ENCODE assay signal across 8 cellular contexts in genomic region chrX:16786791-16787735, GRCh38. TPM values are rescaled to one million over a fixed set of nuclear protein-coding genes. Genes with fewer than 3 reads are reported as not detected.
A peak's percentile ranks its signal among the peaks of the same experiment; 100 is the strongest.
DNase-seq lines count a peak whose midpoint lies in the region; ATAC-seq and TF ChIP-seq lines count a peak whose summit lies in the region.

No MANE protein-coding gene starts in this region.

- H3K4me1 ChIP-seq in IMR-90 (ENCODE audit: control insufficient read depth, insufficient read depth, low read length): no peaks in the 10 kb centered on the region
- no peaks in the 10 kb centered on the region for H3K4me1 ChIP-seq in mesendoderm (ENCODE audit: control insufficient read depth, low read depth, low read length)

- no peak overlapping the region; the same call in 1 of the 2 replicates for H3K27ac ChIP-seq in IMR-90 (ENCODE audit: insufficient read depth, low read length)
- no peak overlapping the region for H3K27ac ChIP-seq in mesendoderm (ENCODE audit: low read depth, low read length)

- no peaks in the 10 kb centered on the region for H3K4me1 Mint-ChIP-seq in stimulated activated effector memory CD8-positive, alpha-beta T cell treated with anti-CD3 and anti-CD28 coated beads, Interleukin-12 subunit alpha, Interleukin-12 subunit beta, amount 100 ng/mL, for 72 hours

- ATAC-seq in IMR-90 (ENCODE audit: low read depth): peak; percentile 4
- ATAC-seq in stimulated activated effector memory CD8-positive, alpha-beta T cell treated with anti-CD3 and anti-CD28 coated beads, Interleukin-12 subunit alpha, Interleukin-12 subunit beta, amount 100 ng/mL, for 72 hours: peak; percentile 46
- no peak for ATAC-seq in HG03095 (IDR thresholded peaks at IDR 0.05; ENCODE audit: unreplicated experiment)

- POLR2A ChIA-PET in IMR-90 (lab: Charles Lee; ENCODE audit: unreplicated experiment): no interaction called here

- H3K36me3 ChIP-seq in IMR-90 (ENCODE audit: control insufficient read depth, insufficient read depth, low read length) (peaks cover 3% of the 10 kb centered on the region), mesendoderm (ENCODE audit: control insufficient read depth, insufficient read depth, low read length) (no peaks in the 10 kb centered on the region)

- H3K9me3 ChIP-seq in IMR-90 (ENCODE audit: control insufficient read depth, insufficient read depth, low read length): no peaks in the 10 kb centered on the region

- H3K9me1 ChIP-seq in IMR-90 (ENCODE audit: insufficient read depth, low read length): no peaks in the 10 kb centered on the region

- H4K20me1 ChIP-seq in IMR-90 (ENCODE audit: insufficient read depth, low read length): no peaks in the 10 kb centered on the region; the same call in 1 of the 2 replicates

- H2BK120ac ChIP-seq in IMR-90 (ENCODE audit: low read depth, low read length) (no peak overlapping the region), mesendoderm (ENCODE audit: low read depth, low read length) (no peak overlapping the region)

- H3K4me3 ChIP-seq in IMR-90 (ENCODE audit: insufficient read depth, low read depth, low read length) (peak overlapping the region; percentile 83), mesendoderm (ENCODE audit: low read length) (peak overlapping the region; percentile 44)

- no peak overlapping the region for H3K23ac ChIP-seq in IMR-90 (ENCODE audit: low read depth, low read length)
- H3K23ac ChIP-seq in mesendoderm (ENCODE audit: low read length): no peak overlapping the region

- peak overlapping the region; percentile 84 for H2AFZ ChIP-seq in IMR-90 (replicated peaks; ENCODE audit: low read length, poor library complexity)

- H2AK5ac ChIP-seq in IMR-90 (ENCODE audit: low read depth, low read length) (no peak overlapping the region), mesendoderm (ENCODE audit: low read length) (no peak overlapping the region)

- H3K4me3 Mint-ChIP-seq in stimulated activated effector memory CD8-positive, alpha-beta T cell treated with anti-CD3 and anti-CD28 coated beads, Interleukin-12 subunit alpha, Interleukin-12 subunit beta, amount 100 ng/mL, for 72 hours: peak overlapping the region; percentile 91

- no peak for TF ChIP-seq POLR2A in IMR-90 (IDR thresholded peaks at IDR 0.05; ENCODE audit: low read depth, low read length)

- H3K36me3 Mint-ChIP-seq in stimulated activated effector memory CD8-positive, alpha-beta T cell treated with anti-CD3 and anti-CD28 coated beads, Interleukin-12 subunit alpha, Interleukin-12 subunit beta, amount 100 ng/mL, for 72 hours: peaks cover 38% of the 10 kb centered on the region

- no TSS peak for BruUV-seq in IMR-90 (replicated peaks; lab: Mats Ljungman, UMichigan)

- WGBS in IMR-90 (ENCODE audit: extremely low coverage in 2 of 2, insufficient read length in 1 of 2), 2 experiments: 1% methylated on average over 23 of the region's 73 CpGs; no CpG with 5 or more reads in 1 of the 2 experiments
- WGBS in mesendoderm (ENCODE audit: extremely low coverage, insufficient coverage, low lambda C conversion rate): no CpG with 5 or more reads among the region's 73 CpGs

- intact Hi-C loops in IMR-90 (cut with micrococcal nuclease): loop anchor here (1.0 kb wide), 1 partner anchor 68 kb away; the partner anchor contains the start of gene SYAP1

- no peak overlapping the region for H2BK15ac ChIP-seq in IMR-90 (ENCODE audit: low read depth, low read length)
- no peak overlapping the region for H2BK15ac ChIP-seq in mesendoderm (replicated peaks; ENCODE audit: low read depth)

- peak; percentile 1 for DNase-seq in NCI-H510A (lab: John Stamatoyannopoulos, UW)
- DNase-seq in NCI-H510A treated with DMSO at 0.1 percent for 48 hours (lab: John Stamatoyannopoulos, UW): no peak
- no peak for DNase-seq in IMR-90
- peak; percentile 20 to 40 for DNase-seq in activated CD4-positive, alpha-beta T cell treated with anti-CD3 and anti-CD28 coated beads, Interleukin-2, amount 50 U/mL, for 4 hours
- DNase-seq in effector CD4-positive, alpha-beta T cell: peak; percentile 32
- no peak for DNase-seq in mesendoderm
- DNase-seq in stimulated activated effector memory CD8-positive, alpha-beta T cell treated with anti-CD3 and anti-CD28 coated beads, Interleukin-12 subunit alpha, Interleukin-12 subunit beta, amount 100 ng/mL, for 72 hours (ENCODE audit: low spot score in 2 of 2): peak; percentile 6 to 55

- peaks cover 23% of the 10 kb centered on the region for H3K79me2 ChIP-seq in mesendoderm (ENCODE audit: control insufficient read depth, insufficient read depth, low read length)

- H4K91ac ChIP-seq in IMR-90 (ENCODE audit: insufficient read depth, low read depth, low read length): no peak overlapping the region

- H3K4me2 ChIP-seq in IMR-90 (ENCODE audit: low read depth, low read length) (peak overlapping the region; percentile 98), mesendoderm (ENCODE audit: low read length) (peak overlapping the region; percentile 48)

- H3K79me1 ChIP-seq in IMR-90 (ENCODE audit: low read depth in 1 of 2, low read length in 2 of 2): peaks cover 12 to 17% of the 10 kb centered on the region in 2 experiments; a peak in 3 of 4 replicates
- no peaks in the 10 kb centered on the region for H3K79me1 ChIP-seq in mesendoderm (ENCODE audit: low read length)

- H3K9me3 Mint-ChIP-seq in stimulated activated effector memory CD8-positive, alpha-beta T cell treated with anti-CD3 and anti-CD28 coated beads, Interleukin-12 subunit alpha, Interleukin-12 subunit beta, amount 100 ng/mL, for 72 hours: no peaks in the 10 kb centered on the region

- H3K14ac ChIP-seq in IMR-90 (replicated peaks; ENCODE audit: low read depth, low read length): no peak overlapping the region

- no peak overlapping the region for H2BK20ac ChIP-seq in IMR-90 (ENCODE audit: low read depth, low read length)

- dilution Hi-C loops in IMR-90 (cut with HindIII; ENCODE audit: low sequenced_read_pairs, unreplicated experiment): no loop called here

- in situ Hi-C loops in IMR-90 (cut with MboI; ENCODE audit: low sequenced_read_pairs): no loop called here

- H2AK9ac ChIP-seq in IMR-90 (replicated peaks; ENCODE audit: low read depth, low read length, poor library complexity): peak overlapping the region; percentile 26

- no peak for TF ChIP-seq CTCF in IMR-90 (conservative IDR thresholded peaks at IDR 0.05; ENCODE audit: low read depth, low read length)

- H3K27ac Mint-ChIP-seq in stimulated activated effector memory CD8-positive, alpha-beta T cell treated with anti-CD3 and anti-CD28 coated beads, Interleukin-12 subunit alpha, Interleukin-12 subunit beta, amount 100 ng/mL, for 72 hours: peak overlapping the region; percentile 94

- H4K8ac ChIP-seq in IMR-90 (ENCODE audit: low read depth in 2 of 2, low read length in 2 of 2): no peak overlapping the region
- no peak overlapping the region for H4K8ac ChIP-seq in mesendoderm (ENCODE audit: low read depth, low read length)

- CTCF ChIA-PET in IMR-90 (lab: Yijun Ruan, JAX): interaction anchor here (1.0 kb wide), 1 partner anchor 21 kb away, joined by 3 read pairs; no protein-coding TSS in a partner anchor

- H3K56ac ChIP-seq in IMR-90 (ENCODE audit: extremely low read depth, insufficient read depth, low read length) (no peak overlapping the region), mesendoderm (ENCODE audit: low read length) (peak overlapping the region; percentile 81)

- no peaks in the 10 kb centered on the region; the same call in 1 of the 2 replicates for H3K27me3 ChIP-seq in IMR-90 (ENCODE audit: control insufficient read depth, insufficient read depth, low read length)
- H3K27me3 ChIP-seq in mesendoderm (ENCODE audit: insufficient read depth, low read length, poor library complexity): no peaks in the 10 kb centered on the region

- H2BK5ac ChIP-seq in IMR-90 (ENCODE audit: low read depth, low read length, poor library complexity, severe bottlenecking) (no peak overlapping the region), mesendoderm (ENCODE audit: low read length) (no peak overlapping the region)

- no peak overlapping the region for H4K5ac ChIP-seq in IMR-90 (ENCODE audit: low read depth, low read length)
- no peak overlapping the region for H4K5ac ChIP-seq in mesendoderm (ENCODE audit: low read length)

- TF ChIP-seq RAD21 in IMR-90 (IDR thresholded peaks at IDR 0.05; ENCODE audit: low read length): no peak

- H3K9ac ChIP-seq in IMR-90 (ENCODE audit: low read depth, low read length) (peak overlapping the region; percentile 64; the same call in 1 of the 2 replicates), mesendoderm (ENCODE audit: low read length) (peak overlapping the region; percentile 53)

- H3K4ac ChIP-seq in IMR-90 (ENCODE audit: low read depth, low read length) (no peak overlapping the region), mesendoderm (ENCODE audit: low read depth, low read length) (no peak overlapping the region)

- H3K18ac ChIP-seq in IMR-90 (ENCODE audit: low read depth, low read length) (no peak overlapping the region), mesendoderm (ENCODE audit: low read length) (peak overlapping the region; percentile 70)

TF ChIP-seq in IMR-90, 13 proteins besides CTCF, POLR2A, EP300 and RAD21:
- TF ChIP-seq FOS (IDR thresholded peaks at IDR 0.05; ENCODE audit: low read depth, low read length) (no peak), CEBPB (IDR thresholded peaks at IDR 0.05; ENCODE audit: low read depth, low read length) (peak; percentile 69), USF2 (IDR thresholded peaks at IDR 0.05; ENCODE audit: low read depth, low read length) (no peak), MAZ (IDR thresholded peaks at IDR 0.05; ENCODE audit: borderline replicate concordance, low read depth, low read length) (no peak), BHLHE40 (IDR thresholded peaks at IDR 0.05; ENCODE audit: low read depth, low read length) (no peak), SMC3 (IDR thresholded peaks at IDR 0.05; ENCODE audit: low read depth, low read length) (no peak), RCOR1 (IDR thresholded peaks at IDR 0.05; ENCODE audit: insufficient replicate concordance, low read length) (no peak)
TF ChIP-seq in IMR-90: peak in this region for 1.

RNA-seq across cellular contexts. Expression of gene TXLNG, which starts 0.8 kb away (rescaled TPM):
- total RNA-seq in IMR-90 (2012; rRNA removed): 7.0 and 11.1 TPM in 2 replicates
- polyA plus RNA-seq in IMR-90 (2012; rRNA removed): 9.4 and 9.7 TPM in 2 replicates
- polyA plus RNA-seq in IMR-90 (2012; cell fraction: cytosol; rRNA removed): 1.9 and 5.2 TPM in 2 replicates
- polyA plus RNA-seq in IMR-90 (2012; cell fraction: nucleus; rRNA removed; ENCODE audit: low replicate concordance): 1.9 and 14.5 TPM in 2 replicates
- 38.5 TPM for polyA plus RNA-seq in mesendoderm (2013, experiment 1 of 2)
- polyA plus RNA-seq in mesendoderm (2013, experiment 2 of 2): 38.7 TPM

Comparison
In these comparisons a context has a peak if more than half of its experiments do, and no peak if none do; other contexts are left out.
1. DNase-seq: peak in NCI-H510A (single experiment), activated CD4-positive, alpha-beta T cell treated with anti-CD3 and anti-CD28 coated beads, Interleukin-2, amount 50 U/mL, for 4 hours (2 of 2), effector CD4-positive, alpha-beta T cell (single experiment) and stimulated activated effector memory CD8-positive, alpha-beta T cell treated with anti-CD3 and anti-CD28 coated beads, Interleukin-12 subunit alpha, Interleukin-12 subunit beta, amount 100 ng/mL, for 72 hours (2 of 2); none in NCI-H510A treated with DMSO at 0.1 percent for 48 hours (single experiment), IMR-90 (single experiment) and mesendoderm (single experiment).